Comparison of ENCODE assay signal across 22 cellular contexts in genomic region chr10:59959619-59960018, GRCh38.
"Had no signal": no experiment of that assay in that cellular context is flagged by ENCODE, and none has a peak within 500 bp of the region (broad histone marks: within the 10 kb centered on the region; RNA-seq: fewer than 3 reads in every experiment).

No MANE protein-coding gene starts in this region.

- H3K27ac Mint-ChIP-seq: activated CD8-positive, alpha-beta T cell treated with anti-CD3 and anti-CD28 coated beads for 36 hours; activated naive CD4-positive, alpha-beta T cell treated with anti-CD3 and anti-CD28 coated beads, Interleukin-2, amount 10 ng/mL, durations not matched to agents 7 days and 5 days; activated naive CD8-positive, alpha-beta T cell treated with anti-CD3 and anti-CD28 coated beads for 36 hours; activated T-cell treated with anti-CD3 and anti-CD28 coated beads, Interleukin-2, amount 50 U/mL, for 72 hours; activated T-helper 2 cell treated with anti-CD3 and anti-CD28 coated beads, Interferon-gamma antibody, Interleukin-2, Interleukin-4, amounts not matched to agents 10 μg/mL and 5 μg/mL and 100 μg/mL, durations not matched to agents 14 hours and 24 hours and 36 hours; T-helper 17 cell had no signal

- H3K27ac ChIP-seq: brain microvascular endothelial cell had no signal

- H3K4me3 Mint-ChIP-seq: activated CD8-positive, alpha-beta T cell treated with anti-CD3 and anti-CD28 coated beads for 36 hours; activated naive CD4-positive, alpha-beta T cell treated with anti-CD3 and anti-CD28 coated beads, Interleukin-2, amount 10 ng/mL, durations not matched to agents 7 days and 5 days; activated naive CD8-positive, alpha-beta T cell treated with anti-CD3 and anti-CD28 coated beads for 36 hours; activated T-cell treated with anti-CD3 and anti-CD28 coated beads, Interleukin-2, amount 50 U/mL, for 72 hours; T-helper 17 cell had no signal

- FAIRE-seq: TTC549 had no signal

- H3K27me3 ChIP-seq: brain microvascular endothelial cell had no signal

- ATAC-seq: activated CD8-positive, alpha-beta T cell treated with anti-CD3 and anti-CD28 coated beads for 36 hours; activated T-cell treated with anti-CD3 and anti-CD28 coated beads, Interleukin-2, amount 50 U/mL, for 72 hours; T-helper 17 cell had no signal

- DNase-seq: activated CD4-positive, CD25-positive, alpha-beta regulatory T cell; activated CD8-positive, alpha-beta memory T cell treated with anti-CD3 and anti-CD28 coated beads, Interleukin-2, amount 50 U/mL, for 4 hours; activated CD8-positive, alpha-beta T cell treated with anti-CD3 and anti-CD28 coated beads for 36 hours; activated gamma-delta T cell treated with Interleukin-2 at 50 U/mL for 16 hours; activated naive CD4-positive, alpha-beta T cell treated with anti-CD3 and anti-CD28 coated beads, Interleukin-2, amount 10 ng/mL, durations not matched to agents 7 days and 5 days; activated naive CD8-positive, alpha-beta T cell treated with anti-CD3 and anti-CD28 coated beads for 36 hours; activated T-cell treated with anti-CD3 and anti-CD28 coated beads, Interleukin-2, amount 50 U/mL, for 72 hours; brain microvascular endothelial cell; Kasumi-1; NCI-H1092; NCI-H1417; NCI-H1694; NCI-H2029; NCI-H345; NCI-H510A; NCI-H526 treated with DMSO at 0.1 percent for 48 hours; NCI-H82; SIG-M5; T-helper 17 cell; T-helper 9 cell had no signal

- H3K9me3 Mint-ChIP-seq: activated CD8-positive, alpha-beta T cell treated with anti-CD3 and anti-CD28 coated beads for 36 hours; activated naive CD4-positive, alpha-beta T cell treated with anti-CD3 and anti-CD28 coated beads, Interleukin-2, amount 10 ng/mL, durations not matched to agents 7 days and 5 days; activated naive CD8-positive, alpha-beta T cell treated with anti-CD3 and anti-CD28 coated beads for 36 hours; activated T-helper 2 cell treated with anti-CD3 and anti-CD28 coated beads, Interferon-gamma antibody, Interleukin-2, Interleukin-4, amounts not matched to agents 10 μg/mL and 5 μg/mL and 100 μg/mL, durations not matched to agents 14 hours and 24 hours and 36 hours had no signal

- H3K36me3 Mint-ChIP-seq: activated naive CD4-positive, alpha-beta T cell treated with anti-CD3 and anti-CD28 coated beads, Interleukin-2, amount 10 ng/mL, durations not matched to agents 7 days and 5 days; activated naive CD8-positive, alpha-beta T cell treated with anti-CD3 and anti-CD28 coated beads for 36 hours had no signal

- H3K36me3 ChIP-seq: brain microvascular endothelial cell had no signal

- H3K4me1 Mint-ChIP-seq: activated naive CD4-positive, alpha-beta T cell treated with anti-CD3 and anti-CD28 coated beads, Interleukin-2, amount 10 ng/mL, durations not matched to agents 7 days and 5 days; activated naive CD8-positive, alpha-beta T cell treated with anti-CD3 and anti-CD28 coated beads for 36 hours; T-helper 17 cell had no signal
